14 cellular contexts compared by ENCODE assay signal in genomic region chr1:212666116-212666775, GRCh38. TPM values are rescaled to one million over a fixed set of nuclear protein-coding genes. Genes with fewer than 3 reads are reported as not detected.
DNase-seq lines count a peak whose midpoint lies in the region; ATAC-seq, FAIRE-seq and TF ChIP-seq lines count a peak whose summit lies in the region.
"Had no signal": no experiment of that assay in that cellular context is flagged by ENCODE, and none has a peak within 500 bp of the region (broad histone marks: within the 10 kb centered on the region; RNA-seq: fewer than 3 reads in every experiment).

No MANE protein-coding gene starts in this region.

- H3K4me1 Mint-ChIP-seq in Calu3 (ENCODE audit: low read depth, unreplicated experiment): peaks cover 3% of the 10 kb centered on the region

- no peak for FAIRE-seq in A549 (lab: Jason Lieb, UNC)

- no peak for TF ChIP-seq EP300 in A549 (IDR thresholded peaks at IDR 0.05)

- no peaks in the 10 kb centered on the region for H3K27me3 ChIP-seq in brain microvascular endothelial cell (replicated peaks)
- H3K27me3 ChIP-seq in mucosa of stomach (ENCODE audit: control insufficient read depth, insufficient read depth, low read length): peaks cover 6% of the 10 kb centered on the region
- H3K27me3 ChIP-seq: breast epithelium, dorsolateral prefrontal cortex, gastroesophageal sphincter, SJCRH30 had no signal

- in situ Hi-C loops in brain microvascular endothelial cell (cut with HindIII; ENCODE audit: low pct_ligation_motif_present, low sequenced_read_pairs): no loop called here

- DNase-seq in A549 (ENCODE audit: low read depth in 1 of 2, low spot score in 1 of 2): no peak
- DNase-seq in Calu3: no peak
- no peak for DNase-seq in brain microvascular endothelial cell
- DNase-seq in AML-193 (lab: John Stamatoyannopoulos, UW): no peak
- no peak for DNase-seq in activated CD8-positive, alpha-beta memory T cell treated with anti-CD3 and anti-CD28 coated beads, Interleukin-2, amount 50 U/mL, for 4 hours
- DNase-seq in hippocampal formation (lab: John Stamatoyannopoulos, UW): no peak

- TF ChIP-seq POLR2A in A549 (IDR thresholded peaks at IDR 0.05; ENCODE audit: low read length): no peak

- H3K4me3 Mint-ChIP-seq in Calu3 (ENCODE audit: low read depth, unreplicated experiment): peak overlapping the region; percentile 70

- peaks cover 44% of the 10 kb centered on the region for H3K4me1 ChIP-seq in A549
- peaks cover 10% of the 10 kb centered on the region for H3K4me1 ChIP-seq in mucosa of stomach (ENCODE audit: control insufficient read depth, insufficient read depth, low read length)
- H3K4me1 ChIP-seq: breast epithelium had no signal

- intact Hi-C loops in Calu3 (cut with micrococcal nuclease; ENCODE audit: unreplicated experiment): loop anchor here (5.0 kb wide), 2 partner anchors 36 to 331 kb away; no protein-coding TSS in a partner anchor

- no peaks in the 10 kb centered on the region for H3K9me3 Mint-ChIP-seq in Calu3 (ENCODE audit: low read depth, unreplicated experiment)
- H3K9me3 Mint-ChIP-seq: activated naive CD4-positive, alpha-beta T cell treated with anti-CD3 and anti-CD28 coated beads, Interleukin-2, amount 50 U/mL, for 72 hours had no signal

- H3K9me3 ChIP-seq in A549 (no peaks in the 10 kb centered on the region), mucosa of stomach (ENCODE audit: control insufficient read depth, low read length) (no peaks in the 10 kb centered on the region)
- H3K9me3 ChIP-seq: breast epithelium, gastroesophageal sphincter, psoas muscle, SJCRH30 had no signal

- H3K27ac Mint-ChIP-seq in Calu3 (ENCODE audit: unreplicated experiment): peak overlapping the region; percentile 10

- peak overlapping the region; percentile 91 for H3K4me2 ChIP-seq in A549

- no peak for TF ChIP-seq RAD21 in A549 (conservative IDR thresholded peaks at IDR 0.05 in 1 of 2, IDR thresholded peaks at IDR 0.05 in 1 of 2)

- H3K27ac ChIP-seq in A549: peak overlapping the region; percentile 74 to 81
- H3K27ac ChIP-seq in brain microvascular endothelial cell: peak overlapping the region; percentile 96

- H3K4me3 ChIP-seq in A549: no peak overlapping the region
- no peak overlapping the region for H3K4me3 ChIP-seq in brain microvascular endothelial cell (ENCODE audit: low read depth, low read length)
- H3K4me3 ChIP-seq in mucosa of stomach (ENCODE audit: low read length): peak overlapping the region; percentile 38

- WGBS in A549 (ENCODE audit: missing lambda C conversion rate): 80% methylated on average over 10 of the region's 10 CpGs

- ATAC-seq in A549 (no peak), GM21515 (IDR thresholded peaks at IDR 0.05; ENCODE audit: unreplicated experiment) (no peak)

- H3K36me3 ChIP-seq in brain microvascular endothelial cell (replicated peaks) (no peaks in the 10 kb centered on the region), mucosa of stomach (ENCODE audit: control insufficient read depth, insufficient read depth, low read length) (no peaks in the 10 kb centered on the region)
- H3K36me3 ChIP-seq: breast epithelium, gastroesophageal sphincter, SJCRH30 had no signal

- BruUV-seq in Calu3 (replicated peaks; lab: Mats Ljungman, UMichigan): no TSS peak

- CTCF ChIA-PET in A549 (lab: Yijun Ruan, JAX) (interaction anchor here (0.6 to 5.3 kb wide), 34 partner anchors 10 to 338 kb away, joined by 3 to 115 read pairs (median 10); partner anchors contain the start of genes BATF3, NSL1 and TATDN3), Calu3 (lab: Charles Lee) (interaction anchor here (1.0 to 1.8 kb wide), 9 partner anchors 10 to 188 kb away, joined by 3 to 23 read pairs (median 6); partner anchors contain the start of gene BATF3)

- peaks cover 6% of the 10 kb centered on the region for H3K36me3 Mint-ChIP-seq in Calu3 (ENCODE audit: insufficient read depth, unreplicated experiment)
- H3K36me3 Mint-ChIP-seq: activated naive CD4-positive, alpha-beta T cell treated with anti-CD3 and anti-CD28 coated beads, Interleukin-2, amount 50 U/mL, for 72 hours had no signal

- POLR2A ChIA-PET in A549 (lab: Yijun Ruan, JAX): interaction anchor here (1.3 to 2.3 kb wide), 2 partner anchors 35 to 57 kb away, joined by 3 to 17 read pairs; partner anchors contain the start of gene ATF3

- peaks cover 17% of the 10 kb centered on the region for H3K27me3 Mint-ChIP-seq in Calu3 (ENCODE audit: unreplicated experiment)

- TF ChIP-seq CTCF in A549 (IDR thresholded peaks at IDR 0.05) (no peak), Calu3 (IDR thresholded peaks at IDR 0.05; ENCODE audit: unreplicated experiment) (no peak), brain microvascular endothelial cell (IDR thresholded peaks at IDR 0.05; ENCODE audit: low read depth, low read length, missing control alignments) (no peak)

- no peak overlapping the region for H3K9ac ChIP-seq in mucosa of stomach (ENCODE audit: low read length)

TF ChIP-seq in A549, 52 proteins besides CTCF, POLR2A, EP300 and RAD21:
- TF ChIP-seq NFE2L2 (conservative IDR thresholded peaks at IDR 0.05; ENCODE audit: low read length) (no peak), ZC3H11A (IDR thresholded peaks at IDR 0.05) (no peak), JUN (IDR thresholded peaks at IDR 0.05) (no peak), NR3C1 (IDR thresholded peaks at IDR 0.05) (no peak), RFX5 (IDR thresholded peaks at IDR 0.05) (no peak), HDAC2 (IDR thresholded peaks at IDR 0.05) (no peak), HES2 (IDR thresholded peaks at IDR 0.05) (no peak), KDM1A (IDR thresholded peaks at IDR 0.05; ENCODE audit: low read depth) (no peak), NPAS2 (CRISPR knock-in tag; IDR thresholded peaks at IDR 0.05; ENCODE audit: borderline replicate concordance) (no peak), PBX3 (IDR thresholded peaks at IDR 0.05) (no peak)

RNA-seq across cellular contexts. Expression of gene BATF3, which starts 33.4 kb away (rescaled TPM):
- polyA plus RNA-seq in A549 (2011; rRNA removed) (6.4 and 7.9 TPM in 2 replicates), A549 (2017; fragmentation: RNase III; extraction: RNeasy Plus Mini Kit Qiagen cat#74134 plus additional on column Dnase treatment) (6.6 to 8.9 TPM (median 7.0 TPM) in 3 replicates)
- polyA plus RNA-seq in A549 (2012; cell fraction: cytosol; rRNA removed): 16.2 and 19.1 TPM in 2 replicates
- polyA plus RNA-seq in A549 (2012; cell fraction: nucleus; rRNA removed): 21.5 and 21.8 TPM in 2 replicates
- polyA minus RNA-seq in A549 (2011; rRNA and poly(A)+ RNA removed): 2.6 and 3.7 TPM in 2 replicates
- 0.71 and 0.90 TPM in 2 replicates for total RNA-seq in Calu3 (2022)

RNA-seq across cellular contexts. Expression of gene ATF3, which starts 57.7 kb away (rescaled TPM):
- polyA plus RNA-seq in A549 (2011; rRNA removed) (33.4 and 62.9 TPM in 2 replicates), A549 (2017; fragmentation: RNase III; extraction: RNeasy Plus Mini Kit Qiagen cat#74134 plus additional on column Dnase treatment) (4.4 to 5.0 TPM (median 4.7 TPM) in 3 replicates)
- polyA plus RNA-seq in A549 (2012; cell fraction: cytosol; rRNA removed): 29.2 and 44.9 TPM in 2 replicates
- 81.6 and 101 TPM in 2 replicates for polyA plus RNA-seq in A549 (2012; cell fraction: nucleus; rRNA removed)
- 106 and 171 TPM in 2 replicates for polyA minus RNA-seq in A549 (2011; rRNA and poly(A)+ RNA removed)
- 11.1 and 13.0 TPM in 2 replicates for total RNA-seq in Calu3 (2022)
